Comparison of ENCODE assay signal across 1 cellular context in genomic region chr17:6713130-6713917, GRCh38.
TF ChIP-seq lines count a peak whose summit lies in the region.

TSS of gene SLC13A5 (minus strand) at chr17:6713369. CDS start at chr17:6713333, 36 bp downstream.

TF ChIP-seq in HepG2, 621 proteins besides CTCF, POLR2A, EP300 and RAD21 (continued from another document and continues in another):
- TF ChIP-seq, protein P1, sequence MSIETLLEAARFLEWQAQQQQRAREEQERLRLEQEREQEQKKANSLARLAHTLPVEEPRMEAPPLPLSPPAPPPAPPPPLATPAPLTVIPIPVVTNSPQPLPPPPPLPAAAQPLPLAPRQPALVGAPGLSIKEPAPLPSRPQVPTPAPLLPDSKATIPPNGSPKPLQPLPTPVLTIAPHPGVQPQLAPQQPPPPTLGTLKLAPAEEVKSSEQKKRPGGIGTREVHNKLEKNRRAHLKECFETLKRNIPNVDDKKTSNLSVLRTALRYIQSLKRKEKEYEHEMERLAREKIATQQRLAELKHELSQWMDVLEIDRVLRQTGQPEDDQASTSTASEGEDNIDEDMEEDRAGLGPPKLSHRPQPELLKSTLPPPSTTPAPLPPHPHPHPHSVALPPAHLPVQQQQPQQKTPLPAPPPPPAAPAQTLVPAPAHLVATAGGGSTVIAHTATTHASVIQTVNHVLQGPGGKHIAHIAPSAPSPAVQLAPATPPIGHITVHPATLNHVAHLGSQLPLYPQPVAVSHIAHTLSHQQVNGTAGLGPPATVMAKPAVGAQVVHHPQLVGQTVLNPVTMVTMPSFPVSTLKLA (IDR thresholded peaks at IDR 0.05): no peak
- TF ChIP-seq DMAP1 (CRISPR knock-in tag; IDR thresholded peaks at IDR 0.05) (no peak), BRCA1 (CRISPR knock-in tag; IDR thresholded peaks at IDR 0.05) (peak; percentile 90), ZNF160 (CRISPR knock-in tag; IDR thresholded peaks at IDR 0.05) (peak; percentile 29; the same call in 1 of the 2 replicates), SMAD1 (CRISPR knock-in tag; IDR thresholded peaks at IDR 0.05; ENCODE audit: borderline replicate concordance, low read depth) (peak; percentile 71; the same call in 1 of the 2 replicates), FOXA3 (CRISPR knock-in tag; IDR thresholded peaks at IDR 0.05) (peak; percentile 64), ZNF143 (CRISPR knock-in tag; IDR thresholded peaks at IDR 0.05) (peak; percentile 35; the same call in 1 of the 2 replicates), ZFP41 (CRISPR knock-in tag; IDR thresholded peaks at IDR 0.05; ENCODE audit: borderline replicate concordance) (no peak), ZNF367 (CRISPR knock-in tag; IDR thresholded peaks at IDR 0.05; ENCODE audit: borderline replicate concordance) (0 out of 2 replicates have a peak, but pooled peaks have one; percentile 36), AGO1 (IDR thresholded peaks at IDR 0.05; ENCODE audit: low read depth, low read length, poor library complexity, severe bottlenecking) (peak; percentile 25), CERS6 (CRISPR knock-in tag; IDR thresholded peaks at IDR 0.05) (0 out of 2 replicates have a peak, but pooled peaks have one; percentile 39), NPAS2 (CRISPR knock-in tag; IDR thresholded peaks at IDR 0.05; ENCODE audit: borderline replicate concordance) (0 out of 2 replicates have a peak, but pooled peaks have one; percentile 20), ZNF282 (IDR thresholded peaks at IDR 0.05; ENCODE audit: partially characterized antibody) (no peak), MEF2D (CRISPR knock-in tag; IDR thresholded peaks at IDR 0.05) (no peak; the same call in 1 of the 2 replicates), DNMT1 (CRISPR knock-in tag; IDR thresholded peaks at IDR 0.05) (0 out of 2 replicates have a peak, but pooled peaks have one; percentile 31), RNF2 (conservative IDR thresholded peaks at IDR 0.05; ENCODE audit: low read depth) (no peak), ZNF256 (CRISPR knock-in tag; conservative IDR thresholded peaks at IDR 0.05) (0 out of 2 replicates have a peak, but pooled peaks have one; percentile 37), ZNF274 (CRISPR knock-in tag; IDR thresholded peaks at IDR 0.05) (peak; percentile 55), ZNF431 (CRISPR knock-in tag; IDR thresholded peaks at IDR 0.05; ENCODE audit: borderline replicate concordance, low read depth) (peak; percentile 59; the same call in 1 of the 2 replicates), ZNF768 (CRISPR knock-in tag; IDR thresholded peaks at IDR 0.05) (peak; percentile 30; the same call in 1 of the 2 replicates), ZNF766 (CRISPR knock-in tag; IDR thresholded peaks at IDR 0.05; ENCODE audit: borderline replicate concordance) (peak; percentile 81; the same call in 1 of the 2 replicates), ZFP90 (CRISPR knock-in tag; IDR thresholded peaks at IDR 0.05; ENCODE audit: borderline replicate concordance) (peak; percentile 90), SPEN (CRISPR knock-in tag; IDR thresholded peaks at IDR 0.05; ENCODE audit: low read depth) (peak; percentile 67), ZNF124 (CRISPR knock-in tag; IDR thresholded peaks at IDR 0.05) (no peak; the same call in 1 of the 2 replicates), ZNF782 (CRISPR knock-in tag; IDR thresholded peaks at IDR 0.05; ENCODE audit: borderline replicate concordance) (no peak), ZNF672 (CRISPR knock-in tag; IDR thresholded peaks at IDR 0.05) (no peak), ZNF747 (CRISPR knock-in tag; IDR thresholded peaks at IDR 0.05; ENCODE audit: borderline replicate concordance) (peak; percentile 60), ZNF264 (CRISPR knock-in tag; IDR thresholded peaks at IDR 0.05) (peak; percentile 61; the same call in 1 of the 2 replicates), NCOA5 (CRISPR knock-in tag; IDR thresholded peaks at IDR 0.05) (no peak), SOX13 (IDR thresholded peaks at IDR 0.05) (no peak), SOX13 (CRISPR knock-in tag; conservative IDR thresholded peaks at IDR 0.05 in 1 of 2, IDR thresholded peaks at IDR 0.05 in 1 of 2) (peak in 1 of 2 experiments; percentile 70; a peak in 2 of 4 replicates), HDAC1 (CRISPR knock-in tag; IDR thresholded peaks at IDR 0.05) (peak; percentile 37; the same call in 1 of the 2 replicates), ZNF670 (CRISPR knock-in tag; IDR thresholded peaks at IDR 0.05; ENCODE audit: borderline replicate concordance) (no peak), ZNF567 (CRISPR knock-in tag; IDR thresholded peaks at IDR 0.05; ENCODE audit: borderline replicate concordance) (0 out of 2 replicates have a peak, but pooled peaks have one; percentile 45), ZSCAN12 (CRISPR knock-in tag; IDR thresholded peaks at IDR 0.05) (peak; percentile 64; the same call in 1 of the 2 replicates), ZNF232 (CRISPR knock-in tag; IDR thresholded peaks at IDR 0.05; ENCODE audit: borderline replicate concordance) (peak; percentile 76; the same call in 1 of the 2 replicates), HDAC6 (IDR thresholded peaks at IDR 0.05; ENCODE audit: low read depth, low read length) (no peak), ZNF235 (CRISPR knock-in tag; IDR thresholded peaks at IDR 0.05; ENCODE audit: borderline replicate concordance) (0 out of 2 replicates have a peak, but pooled peaks have one; percentile 38), MIXL1 (CRISPR knock-in tag; IDR thresholded peaks at IDR 0.05) (peak; percentile 51; the same call in 1 of the 2 replicates), DPF2 (CRISPR knock-in tag; IDR thresholded peaks at IDR 0.05; ENCODE audit: borderline replicate concordance, low read depth) (0 out of 2 replicates have a peak, but pooled peaks have one; percentile 13), BRD4 (CRISPR knock-in tag; IDR thresholded peaks at IDR 0.05) (peak; percentile 75), ZNF138 (CRISPR knock-in tag; IDR thresholded peaks at IDR 0.05; ENCODE audit: low read depth) (no peak; the same call in 1 of the 2 replicates), KDM3A (CRISPR knock-in tag; IDR thresholded peaks at IDR 0.05; ENCODE audit: low read depth) (peak; percentile 83; the same call in 1 of the 2 replicates), KDM2A (CRISPR knock-in tag; IDR thresholded peaks at IDR 0.05; ENCODE audit: borderline replicate concordance, low read depth) (peak; percentile 82; the same call in 1 of the 2 replicates), POLR2AphosphoS2 (IDR thresholded peaks at IDR 0.05; ENCODE audit: low read depth, low read length) (no peak), NFE2L2 (IDR thresholded peaks at IDR 0.05; ENCODE audit: low read length) (no peak)
- TF ChIP-seq, protein P2, sequence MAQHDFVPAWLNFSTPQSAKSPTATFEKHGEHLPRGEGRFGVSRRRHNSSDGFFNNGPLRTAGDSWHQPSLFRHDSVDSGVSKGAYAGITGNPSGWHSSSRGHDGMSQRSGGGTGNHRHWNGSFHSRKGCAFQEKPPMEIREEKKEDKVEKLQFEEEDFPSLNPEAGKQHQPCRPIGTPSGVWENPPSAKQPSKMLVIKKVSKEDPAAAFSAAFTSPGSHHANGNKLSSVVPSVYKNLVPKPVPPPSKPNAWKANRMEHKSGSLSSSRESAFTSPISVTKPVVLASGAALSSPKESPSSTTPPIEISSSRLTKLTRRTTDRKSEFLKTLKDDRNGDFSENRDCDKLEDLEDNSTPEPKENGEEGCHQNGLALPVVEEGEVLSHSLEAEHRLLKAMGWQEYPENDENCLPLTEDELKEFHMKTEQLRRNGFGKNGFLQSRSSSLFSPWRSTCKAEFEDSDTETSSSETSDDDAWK (CRISPR knock-in tag; IDR thresholded peaks at IDR 0.05): no peak
- TF ChIP-seq, protein P3, sequence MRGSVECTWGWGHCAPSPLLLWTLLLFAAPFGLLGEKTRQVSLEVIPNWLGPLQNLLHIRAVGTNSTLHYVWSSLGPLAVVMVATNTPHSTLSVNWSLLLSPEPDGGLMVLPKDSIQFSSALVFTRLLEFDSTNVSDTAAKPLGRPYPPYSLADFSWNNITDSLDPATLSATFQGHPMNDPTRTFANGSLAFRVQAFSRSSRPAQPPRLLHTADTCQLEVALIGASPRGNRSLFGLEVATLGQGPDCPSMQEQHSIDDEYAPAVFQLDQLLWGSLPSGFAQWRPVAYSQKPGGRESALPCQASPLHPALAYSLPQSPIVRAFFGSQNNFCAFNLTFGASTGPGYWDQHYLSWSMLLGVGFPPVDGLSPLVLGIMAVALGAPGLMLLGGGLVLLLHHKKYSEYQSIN (CRISPR knock-in tag; IDR thresholded peaks at IDR 0.05; ENCODE audit: borderline replicate concordance): no peak
- TF ChIP-seq, protein P4, sequence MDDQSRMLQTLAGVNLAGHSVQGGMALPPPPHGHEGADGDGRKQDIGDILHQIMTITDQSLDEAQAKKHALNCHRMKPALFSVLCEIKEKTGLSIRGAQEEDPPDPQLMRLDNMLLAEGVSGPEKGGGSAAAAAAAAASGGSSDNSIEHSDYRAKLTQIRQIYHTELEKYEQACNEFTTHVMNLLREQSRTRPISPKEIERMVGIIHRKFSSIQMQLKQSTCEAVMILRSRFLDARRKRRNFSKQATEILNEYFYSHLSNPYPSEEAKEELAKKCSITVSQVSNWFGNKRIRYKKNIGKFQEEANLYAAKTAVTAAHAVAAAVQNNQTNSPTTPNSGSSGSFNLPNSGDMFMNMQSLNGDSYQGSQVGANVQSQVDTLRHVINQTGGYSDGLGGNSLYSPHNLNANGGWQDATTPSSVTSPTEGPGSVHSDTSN (CRISPR knock-in tag; IDR thresholded peaks at IDR 0.05; ENCODE audit: borderline replicate concordance): peak; percentile 83; the same call in 1 of the 2 replicates
- TF ChIP-seq, protein P5, sequence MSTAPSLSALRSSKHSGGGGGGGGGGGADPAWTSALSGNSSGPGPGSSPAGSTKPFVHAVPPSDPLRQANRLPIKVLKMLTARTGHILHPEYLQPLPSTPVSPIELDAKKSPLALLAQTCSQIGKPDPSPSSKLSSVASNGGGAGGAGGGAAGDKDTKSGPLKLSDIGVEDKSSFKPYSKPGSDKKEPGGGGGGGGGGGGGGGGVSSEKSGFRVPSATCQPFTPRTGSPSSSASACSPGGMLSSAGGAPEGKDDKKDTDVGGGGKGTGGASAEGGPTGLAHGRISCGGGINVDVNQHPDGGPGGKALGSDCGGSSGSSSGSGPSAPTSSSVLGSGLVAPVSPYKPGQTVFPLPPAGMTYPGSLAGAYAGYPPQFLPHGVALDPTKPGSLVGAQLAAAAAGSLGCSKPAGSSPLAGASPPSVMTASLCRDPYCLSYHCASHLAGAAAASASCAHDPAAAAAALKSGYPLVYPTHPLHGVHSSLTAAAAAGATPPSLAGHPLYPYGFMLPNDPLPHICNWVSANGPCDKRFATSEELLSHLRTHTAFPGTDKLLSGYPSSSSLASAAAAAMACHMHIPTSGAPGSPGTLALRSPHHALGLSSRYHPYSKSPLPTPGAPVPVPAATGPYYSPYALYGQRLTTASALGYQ (CRISPR knock-in tag; IDR thresholded peaks at IDR 0.05): peak; percentile 62; the same call in 1 of the 2 replicates
- TF ChIP-seq, protein P6, sequence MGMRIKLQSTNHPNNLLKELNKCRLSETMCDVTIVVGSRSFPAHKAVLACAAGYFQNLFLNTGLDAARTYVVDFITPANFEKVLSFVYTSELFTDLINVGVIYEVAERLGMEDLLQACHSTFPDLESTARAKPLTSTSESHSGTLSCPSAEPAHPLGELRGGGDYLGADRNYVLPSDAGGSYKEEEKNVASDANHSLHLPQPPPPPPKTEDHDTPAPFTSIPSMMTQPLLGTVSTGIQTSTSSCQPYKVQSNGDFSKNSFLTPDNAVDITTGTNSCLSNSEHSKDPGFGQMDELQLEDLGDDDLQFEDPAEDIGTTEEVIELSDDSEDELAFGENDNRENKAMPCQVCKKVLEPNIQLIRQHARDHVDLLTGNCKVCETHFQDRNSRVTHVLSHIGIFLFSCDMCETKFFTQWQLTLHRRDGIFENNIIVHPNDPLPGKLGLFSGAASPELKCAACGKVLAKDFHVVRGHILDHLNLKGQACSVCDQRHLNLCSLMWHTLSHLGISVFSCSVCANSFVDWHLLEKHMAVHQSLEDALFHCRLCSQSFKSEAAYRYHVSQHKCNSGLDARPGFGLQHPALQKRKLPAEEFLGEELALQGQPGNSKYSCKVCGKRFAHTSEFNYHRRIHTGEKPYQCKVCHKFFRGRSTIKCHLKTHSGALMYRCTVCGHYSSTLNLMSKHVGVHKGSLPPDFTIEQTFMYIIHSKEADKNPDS (CRISPR knock-in tag; IDR thresholded peaks at IDR 0.05): no peak
- TF ChIP-seq, protein P7, sequence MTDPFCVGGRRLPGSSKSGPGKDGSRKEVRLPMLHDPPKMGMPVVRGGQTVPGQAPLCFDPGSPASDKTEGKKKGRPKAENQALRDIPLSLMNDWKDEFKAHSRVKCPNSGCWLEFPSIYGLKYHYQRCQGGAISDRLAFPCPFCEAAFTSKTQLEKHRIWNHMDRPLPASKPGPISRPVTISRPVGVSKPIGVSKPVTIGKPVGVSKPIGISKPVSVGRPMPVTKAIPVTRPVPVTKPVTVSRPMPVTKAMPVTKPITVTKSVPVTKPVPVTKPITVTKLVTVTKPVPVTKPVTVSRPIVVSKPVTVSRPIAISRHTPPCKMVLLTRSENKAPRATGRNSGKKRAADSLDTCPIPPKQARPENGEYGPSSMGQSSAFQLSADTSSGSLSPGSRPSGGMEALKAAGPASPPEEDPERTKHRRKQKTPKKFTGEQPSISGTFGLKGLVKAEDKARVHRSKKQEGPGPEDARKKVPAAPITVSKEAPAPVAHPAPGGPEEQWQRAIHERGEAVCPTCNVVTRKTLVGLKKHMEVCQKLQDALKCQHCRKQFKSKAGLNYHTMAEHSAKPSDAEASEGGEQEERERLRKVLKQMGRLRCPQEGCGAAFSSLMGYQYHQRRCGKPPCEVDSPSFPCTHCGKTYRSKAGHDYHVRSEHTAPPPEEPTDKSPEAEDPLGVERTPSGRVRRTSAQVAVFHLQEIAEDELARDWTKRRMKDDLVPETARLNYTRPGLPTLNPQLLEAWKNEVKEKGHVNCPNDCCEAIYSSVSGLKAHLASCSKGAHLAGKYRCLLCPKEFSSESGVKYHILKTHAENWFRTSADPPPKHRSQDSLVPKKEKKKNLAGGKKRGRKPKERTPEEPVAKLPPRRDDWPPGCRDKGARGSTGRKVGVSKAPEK (CRISPR knock-in tag; IDR thresholded peaks at IDR 0.05; ENCODE audit: borderline replicate concordance): no peak
- TF ChIP-seq, protein P8, sequence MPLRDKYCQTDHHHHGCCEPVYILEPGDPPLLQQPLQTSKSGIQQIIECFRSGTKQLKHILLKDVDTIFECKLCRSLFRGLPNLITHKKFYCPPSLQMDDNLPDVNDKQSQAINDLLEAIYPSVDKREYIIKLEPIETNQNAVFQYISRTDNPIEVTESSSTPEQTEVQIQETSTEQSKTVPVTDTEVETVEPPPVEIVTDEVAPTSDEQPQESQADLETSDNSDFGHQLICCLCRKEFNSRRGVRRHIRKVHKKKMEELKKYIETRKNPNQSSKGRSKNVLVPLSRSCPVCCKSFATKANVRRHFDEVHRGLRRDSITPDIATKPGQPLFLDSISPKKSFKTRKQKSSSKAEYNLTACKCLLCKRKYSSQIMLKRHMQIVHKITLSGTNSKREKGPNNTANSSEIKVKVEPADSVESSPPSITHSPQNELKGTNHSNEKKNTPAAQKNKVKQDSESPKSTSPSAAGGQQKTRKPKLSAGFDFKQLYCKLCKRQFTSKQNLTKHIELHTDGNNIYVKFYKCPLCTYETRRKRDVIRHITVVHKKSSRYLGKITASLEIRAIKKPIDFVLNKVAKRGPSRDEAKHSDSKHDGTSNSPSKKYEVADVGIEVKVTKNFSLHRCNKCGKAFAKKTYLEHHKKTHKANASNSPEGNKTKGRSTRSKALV (CRISPR knock-in tag; IDR thresholded peaks at IDR 0.05): peak; percentile 47
